Comparison of ENCODE assay signal across 8 cellular contexts in the genomic region with DNA sequence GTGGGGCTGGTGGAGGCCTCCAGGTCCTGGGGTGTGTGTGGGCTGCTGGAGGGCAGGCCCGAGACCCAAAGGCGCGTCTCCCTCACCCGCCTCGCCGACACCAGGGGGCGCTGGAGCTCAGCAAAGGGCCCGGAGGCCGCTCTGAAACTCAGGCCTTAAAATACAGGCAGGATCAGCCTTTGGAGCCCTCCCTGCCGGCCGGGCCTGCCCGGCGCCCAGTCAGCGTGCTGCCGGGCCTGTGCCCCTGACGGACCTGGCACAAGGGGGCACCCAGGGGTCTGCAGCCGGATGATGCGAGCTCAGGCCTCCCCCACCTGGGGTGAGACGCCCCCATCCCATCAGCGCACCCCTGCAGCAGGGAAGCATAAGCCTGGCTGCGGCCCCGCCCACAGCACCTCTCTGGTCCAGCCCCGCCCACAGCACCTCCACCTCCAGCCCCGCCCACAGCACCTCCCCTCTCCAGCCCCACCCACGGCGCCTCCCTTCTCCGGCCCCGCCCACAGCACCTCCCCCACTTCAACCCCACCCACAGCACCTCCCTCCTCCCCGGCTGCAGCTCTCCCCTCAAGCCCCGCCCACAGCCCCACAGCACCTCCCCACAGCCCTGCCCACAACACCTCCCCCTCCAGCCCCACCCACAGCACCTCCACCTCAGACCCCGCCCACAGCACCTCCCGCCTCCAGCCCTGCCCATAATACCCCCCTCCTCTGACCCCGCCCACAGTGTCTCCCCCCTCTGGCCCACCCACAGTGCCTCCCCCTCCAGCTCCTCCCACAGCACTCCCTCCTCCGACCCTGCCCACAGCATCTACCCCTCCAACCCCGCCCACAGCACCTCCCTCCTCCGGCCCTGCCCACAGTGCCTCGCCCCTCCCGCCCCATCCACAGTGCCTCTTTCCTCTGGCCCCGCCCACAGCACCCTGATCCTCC.
A peak's percentile ranks its signal among the peaks of the same experiment; 100 is the strongest.
DNase-seq lines count a peak whose midpoint lies in the region; ATAC-seq, FAIRE-seq and TF ChIP-seq lines count a peak whose summit lies in the region.

No MANE protein-coding gene starts in this region.

- no peak for FAIRE-seq in GM12892 (lab: Jason Lieb, UNC)

- H3K9me3 Mint-ChIP-seq in activated CD4-positive, alpha-beta T cell treated with anti-CD3 and anti-CD28 coated beads, Interleukin-2, amount 10 ng/mL, durations not matched to agents 24 days and 14 days = peaks cover 13% of the 10 kb centered on the region

- no peaks in the 10 kb centered on the region for H3K27me3 Mint-ChIP-seq in activated CD4-positive, alpha-beta T cell treated with anti-CD3 and anti-CD28 coated beads, Interleukin-2, amount 10 ng/mL, durations not matched to agents 24 days and 14 days

- no peak overlapping the region for H3K27ac Mint-ChIP-seq in activated CD4-positive, alpha-beta T cell treated with anti-CD3 and anti-CD28 coated beads, Interleukin-2, amount 10 ng/mL, durations not matched to agents 24 days and 14 days

- H3K4me1 Mint-ChIP-seq in activated CD4-positive, alpha-beta T cell treated with anti-CD3 and anti-CD28 coated beads, Interleukin-2, amount 10 ng/mL, durations not matched to agents 24 days and 14 days = no peaks in the 10 kb centered on the region

- DNase-seq in GM12892 (ENCODE audit: insufficient read length) (peak; percentile 69), NCI-H2196 treated with DMSO at 0.1 percent for 48 hours (lab: John Stamatoyannopoulos, UW; ENCODE audit: unreplicated experiment) (peak; percentile 89), choroid plexus epithelial cell (ENCODE audit: low read depth) (peak; percentile 80), kidney tubule cell (ENCODE audit: low spot score) (peak; percentile 78), COR-L47 (lab: John Stamatoyannopoulos, UW) (no peak)
- DNase-seq in activated CD4-positive, alpha-beta T cell treated with anti-CD3 and anti-CD28 coated beads, Interleukin-2, amount 10 ng/mL, durations not matched to agents 24 days and 14 days = peak; percentile 91
- DNase-seq in stimulated activated CD4-positive, alpha-beta T cell treated with anti-CD3 and anti-CD28 coated beads, Interleukin-1b, Interleukin-23, amount 100 ng/mL, for 24 hours (ENCODE audit: low read depth in 4 of 4, low spot score in 1 of 4) = peak; percentile 41 to 66 (median 58)

- peak; percentile 87 for TF ChIP-seq CTCF in choroid plexus epithelial cell (conservative IDR thresholded peaks at IDR 0.05; ENCODE audit: low read depth, low read length)

- H3K4me3 Mint-ChIP-seq in activated CD4-positive, alpha-beta T cell treated with anti-CD3 and anti-CD28 coated beads, Interleukin-2, amount 10 ng/mL, durations not matched to agents 24 days and 14 days = no peak overlapping the region

- ATAC-seq in HG03342 (IDR thresholded peaks at IDR 0.05; ENCODE audit: unreplicated experiment) = no peak

- TF ChIP-seq POLR2A in GM12892 (IDR thresholded peaks at IDR 0.05; ENCODE audit: low read depth, low read length) = no peak

- intact Hi-C loops in activated CD4-positive, alpha-beta T cell treated with anti-CD3 and anti-CD28 coated beads, Interleukin-2, amount 10 ng/mL, durations not matched to agents 24 days and 14 days (cut with micrococcal nuclease) = loop anchor here (1.0 kb wide), 1 partner anchor 205 kb away; no protein-coding TSS in a partner anchor

- H3K4me3 ChIP-seq in choroid plexus epithelial cell (ENCODE audit: low read depth, low read length) = peak overlapping the region; percentile 48

- no peaks in the 10 kb centered on the region for H3K36me3 Mint-ChIP-seq in activated CD4-positive, alpha-beta T cell treated with anti-CD3 and anti-CD28 coated beads, Interleukin-2, amount 10 ng/mL, durations not matched to agents 24 days and 14 days (ENCODE audit: low read depth)
